30 cellular contexts compared by ENCODE assay signal in genomic region chr3:100936931-100937330, GRCh38. TPM values are rescaled to one million over a fixed set of nuclear protein-coding genes. Genes with fewer than 3 reads are reported as not detected.
"Had no signal": no experiment of that assay in that cellular context is flagged by ENCODE, and none has a peak within 500 bp of the region (broad histone marks: within the 10 kb centered on the region; RNA-seq: fewer than 3 reads in every experiment).

No MANE protein-coding gene starts in this region.

- H3K4me1 ChIP-seq: body of pancreas, colonic mucosa had no signal

- H3K36me3 ChIP-seq: cardiac muscle cell, colonic mucosa, WERI-Rb-1 had no signal

- FAIRE-seq: endometrium, endothelial cell of umbilical vein, frontal cortex had no signal

- H3K27ac ChIP-seq: body of pancreas, cardiac muscle cell, colonic mucosa, WERI-Rb-1 had no signal

- ATAC-seq: activated CD4-positive, CD25-positive, alpha-beta regulatory T cell treated with anti-CD3 and anti-CD28 coated beads, Interleukin-2, amount 50 U/mL, for 24 hours; activated CD8-positive, alpha-beta T cell treated with anti-CD3 and anti-CD28 coated beads for 36 hours; activated T-cell treated with anti-CD3 and anti-CD28 coated beads, Interleukin-2, amount 50 U/mL, for 4 hours; activated T-helper 17 cell treated with anti-CD3 and anti-CD28 coated beads, Interleukin-2, amount 50 U/mL, for 72 hours; body of pancreas; esophagus mucosa; T-helper 17 cell had no signal

- H3K4me3 ChIP-seq: body of pancreas, cardiac muscle cell, colonic mucosa had no signal

- H3K27me3 ChIP-seq: body of pancreas, cardiac muscle cell, colonic mucosa had no signal

- DNase-seq: activated B cell treated with CpG ODN at 0.5 μM for 24 hours; activated CD4-positive, alpha-beta T cell treated with anti-CD3 and anti-CD28 coated beads for 48 hours; activated CD4-positive, alpha-beta T cell treated with anti-CD3 and anti-CD28 coated beads, Interleukin-2, amount 50 U/mL, for 1 hour; activated CD4-positive, alpha-beta T cell treated with anti-CD3 and anti-CD28 coated beads, Interleukin-2, amount 50 U/mL, for 48 hours; activated CD8-positive, alpha-beta memory T cell treated with anti-CD3 and anti-CD28 coated beads for 24 hours; activated CD8-positive, alpha-beta T cell treated with anti-CD3 and anti-CD28 coated beads for 36 hours; activated effector memory CD4-positive, alpha-beta T cell treated with Interleukin-2 at 50 U/mL for 16 hours; activated gamma-delta T cell treated with Interleukin-2 at 50 U/mL for 16 hours; activated naive CD4-positive, alpha-beta T cell treated with anti-CD3 and anti-CD28 coated beads, Interleukin-2, amount 50 U/mL, for 16 hours; activated naive CD4-positive, alpha-beta T cell treated with Interleukin-2 at 50 U/mL for 16 hours; activated T-cell treated with anti-CD3 and anti-CD28 coated beads, Interleukin-2, amount 50 U/mL, for 4 hours; amniotic stem cell; anterior cingulate cortex; body of pancreas; central memory CD4-positive, alpha-beta T cell; cerebellar nuclear complex; colonic mucosa; effector CD8-positive, alpha-beta T cell; head of caudate nucleus; T-helper 1 cell; T-helper 17 cell; T1000; WERI-Rb-1 had no signal

- H3K9me3 ChIP-seq: body of pancreas, colonic mucosa had no signal

RNA-seq across cellular contexts. Expression of gene ABI3BP, which starts 56.3 kb away (rescaled TPM):
- total RNA-seq: activated B cell treated with CpG ODN at 0.5 μM for 24 hours; activated CD8-positive, alpha-beta T cell treated with anti-CD3 and anti-CD28 coated beads for 36 hours; T-helper 17 cell had no signal
